ENCODE assay signal across 8 cellular contexts in genomic region chr16:85523602-85524364, GRCh38.
A peak's percentile ranks its signal among the peaks of the same experiment; 100 is the strongest.
DNase-seq lines count a peak whose midpoint lies in the region; ATAC-seq and TF ChIP-seq lines count a peak whose summit lies in the region.

No MANE protein-coding gene starts in this region.

- intact Hi-C loops in left ventricle myocardium superior (cut with micrococcal nuclease) (no loop called here), tibial artery (cut with DNase I; ENCODE audit: low total_unique reads) (no loop called here)

- peak overlapping the region; percentile 37 to 58 for H3K27ac ChIP-seq in tibial artery

- no peaks in the 10 kb centered on the region for H3K27me3 ChIP-seq in tibial artery

- H3K9me3 ChIP-seq in tibial artery, result no peaks in the 10 kb centered on the region

- no peaks in the 10 kb centered on the region for H3K36me3 ChIP-seq in tibial artery

- H3K4me1 ChIP-seq in tibial artery, result peaks cover 0 to 47% (median 30%) of the 10 kb centered on the region in 4 donors

- H3K4me3 ChIP-seq in tibial artery, result no peak overlapping the region

- no peak for TF ChIP-seq CTCF in tibial artery (IDR thresholded peaks at IDR 0.05)

- peak; percentile 74 for DNase-seq in NCI-H345 (lab: John Stamatoyannopoulos, UW)
- DNase-seq in NCI-H345 treated with DMSO at 0.1 percent for 48 hours (lab: John Stamatoyannopoulos, UW; ENCODE audit: unreplicated experiment), result no peak
- peak; percentile 91 for DNase-seq in SK-N-DZ (ENCODE audit: low spot score)
- DNase-seq in left ventricle myocardium superior, result peak; percentile 72
- DNase-seq in tibial artery, result peak in 1 of 2 donors; percentile 82
- DNase-seq in stimulated activated naive CD4-positive, alpha-beta T cell treated with Interleukin-2 at 50 U/mL for 16 hours (lab: John Stamatoyannopoulos, UW), result no peak
- DNase-seq in activated T-cell treated with anti-CD3 and anti-CD28 coated beads, Interleukin-2, amount 50 U/mL, for 1 hour, result no peak

- peak; percentile 86 for ATAC-seq in left ventricle myocardium superior
- no peak for ATAC-seq in HG03378 (IDR thresholded peaks at IDR 0.05; ENCODE audit: unreplicated experiment)

Comparison
In these comparisons a context has a peak if more than half of its experiments do, and no peak if none do; other contexts are left out.
1. DNase-seq: peak in NCI-H345 (single experiment), SK-N-DZ (single experiment) and left ventricle myocardium superior (single experiment); none in NCI-H345 treated with DMSO at 0.1 percent for 48 hours (single experiment), stimulated activated naive CD4-positive, alpha-beta T cell treated with Interleukin-2 at 50 U/mL for 16 hours (single experiment) and activated T-cell treated with anti-CD3 and anti-CD28 coated beads, Interleukin-2, amount 50 U/mL, for 1 hour (single experiment).